Comparison of ENCODE assay signal across 1 cellular context in the genomic region with DNA sequence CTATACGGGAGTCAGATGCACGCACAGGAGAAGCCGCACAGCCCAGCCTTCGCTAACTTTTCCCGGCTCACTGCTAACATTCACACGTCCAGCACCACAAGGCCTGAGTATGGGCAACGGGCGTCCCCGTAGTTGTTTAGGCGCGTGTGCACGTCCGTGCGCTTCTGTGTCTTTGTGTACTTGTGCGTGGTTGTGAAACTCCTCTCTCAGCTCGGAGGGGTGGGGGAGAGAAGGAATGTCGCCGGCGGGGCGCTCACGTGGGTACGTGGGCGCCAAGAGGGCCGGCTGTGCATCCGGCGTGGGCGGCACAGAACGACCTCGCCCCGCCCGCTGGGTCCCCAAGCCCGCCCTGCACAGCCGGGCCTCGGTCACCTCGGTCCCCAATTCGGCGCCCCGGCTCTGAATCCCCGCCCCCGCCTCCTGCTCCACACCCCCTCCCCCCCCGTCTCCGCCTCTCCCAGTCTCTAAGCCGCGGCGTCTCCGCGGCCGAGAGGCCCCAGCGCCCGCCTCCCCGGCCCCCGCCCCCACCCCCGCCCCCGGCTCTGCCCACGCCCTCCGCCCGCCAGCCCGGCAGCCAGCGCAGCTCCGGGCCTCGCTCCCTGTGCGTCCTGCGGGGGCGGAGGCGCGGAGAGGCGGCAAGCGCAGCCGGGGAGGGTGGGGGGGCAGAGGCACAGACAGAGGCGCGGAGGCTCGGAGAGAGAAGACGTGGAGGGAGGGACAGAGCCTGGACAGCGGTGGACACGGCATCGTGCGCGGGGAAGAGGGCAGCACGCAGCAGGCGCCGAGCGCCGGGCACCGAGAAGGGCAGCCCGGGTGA.
TF ChIP-seq lines count a peak whose summit lies in the region.

A gene with protein sequence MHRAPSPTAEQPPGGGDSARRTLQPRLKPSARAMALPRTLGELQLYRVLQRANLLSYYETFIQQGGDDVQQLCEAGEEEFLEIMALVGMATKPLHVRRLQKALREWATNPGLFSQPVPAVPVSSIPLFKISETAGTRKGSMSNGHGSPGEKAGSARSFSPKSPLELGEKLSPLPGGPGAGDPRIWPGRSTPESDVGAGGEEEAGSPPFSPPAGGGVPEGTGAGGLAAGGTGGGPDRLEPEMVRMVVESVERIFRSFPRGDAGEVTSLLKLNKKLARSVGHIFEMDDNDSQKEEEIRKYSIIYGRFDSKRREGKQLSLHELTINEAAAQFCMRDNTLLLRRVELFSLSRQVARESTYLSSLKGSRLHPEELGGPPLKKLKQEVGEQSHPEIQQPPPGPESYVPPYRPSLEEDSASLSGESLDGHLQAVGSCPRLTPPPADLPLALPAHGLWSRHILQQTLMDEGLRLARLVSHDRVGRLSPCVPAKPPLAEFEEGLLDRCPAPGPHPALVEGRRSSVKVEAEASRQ (plus strand): TSS at position 673 of the 817 bp plus-strand sequence. CDS start 158 bp downstream, outside the sequence.

TF ChIP-seq in Ishikawa, 13 proteins besides CTCF, POLR2A, EP300 and RAD21 (continued from another document):
- TF ChIP-seq, protein P1, sequence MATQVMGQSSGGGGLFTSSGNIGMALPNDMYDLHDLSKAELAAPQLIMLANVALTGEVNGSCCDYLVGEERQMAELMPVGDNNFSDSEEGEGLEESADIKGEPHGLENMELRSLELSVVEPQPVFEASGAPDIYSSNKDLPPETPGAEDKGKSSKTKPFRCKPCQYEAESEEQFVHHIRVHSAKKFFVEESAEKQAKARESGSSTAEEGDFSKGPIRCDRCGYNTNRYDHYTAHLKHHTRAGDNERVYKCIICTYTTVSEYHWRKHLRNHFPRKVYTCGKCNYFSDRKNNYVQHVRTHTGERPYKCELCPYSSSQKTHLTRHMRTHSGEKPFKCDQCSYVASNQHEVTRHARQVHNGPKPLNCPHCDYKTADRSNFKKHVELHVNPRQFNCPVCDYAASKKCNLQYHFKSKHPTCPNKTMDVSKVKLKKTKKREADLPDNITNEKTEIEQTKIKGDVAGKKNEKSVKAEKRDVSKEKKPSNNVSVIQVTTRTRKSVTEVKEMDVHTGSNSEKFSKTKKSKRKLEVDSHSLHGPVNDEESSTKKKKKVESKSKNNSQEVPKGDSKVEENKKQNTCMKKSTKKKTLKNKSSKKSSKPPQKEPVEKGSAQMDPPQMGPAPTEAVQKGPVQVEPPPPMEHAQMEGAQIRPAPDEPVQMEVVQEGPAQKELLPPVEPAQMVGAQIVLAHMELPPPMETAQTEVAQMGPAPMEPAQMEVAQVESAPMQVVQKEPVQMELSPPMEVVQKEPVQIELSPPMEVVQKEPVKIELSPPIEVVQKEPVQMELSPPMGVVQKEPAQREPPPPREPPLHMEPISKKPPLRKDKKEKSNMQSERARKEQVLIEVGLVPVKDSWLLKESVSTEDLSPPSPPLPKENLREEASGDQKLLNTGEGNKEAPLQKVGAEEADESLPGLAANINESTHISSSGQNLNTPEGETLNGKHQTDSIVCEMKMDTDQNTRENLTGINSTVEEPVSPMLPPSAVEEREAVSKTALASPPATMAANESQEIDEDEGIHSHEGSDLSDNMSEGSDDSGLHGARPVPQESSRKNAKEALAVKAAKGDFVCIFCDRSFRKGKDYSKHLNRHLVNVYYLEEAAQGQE (IDR thresholded peaks at IDR 0.05; ENCODE audit: low read depth): no peak
- TF ChIP-seq NFIC (IDR thresholded peaks at IDR 0.05): no peak
- TF ChIP-seq TAF1 (IDR thresholded peaks at IDR 0.05; ENCODE audit: low read depth): peak; percentile 65
- no peak for TF ChIP-seq CREB1 (IDR thresholded peaks at IDR 0.05; ENCODE audit: low read depth)
